8 cellular contexts compared by ENCODE assay signal in the genomic region with DNA sequence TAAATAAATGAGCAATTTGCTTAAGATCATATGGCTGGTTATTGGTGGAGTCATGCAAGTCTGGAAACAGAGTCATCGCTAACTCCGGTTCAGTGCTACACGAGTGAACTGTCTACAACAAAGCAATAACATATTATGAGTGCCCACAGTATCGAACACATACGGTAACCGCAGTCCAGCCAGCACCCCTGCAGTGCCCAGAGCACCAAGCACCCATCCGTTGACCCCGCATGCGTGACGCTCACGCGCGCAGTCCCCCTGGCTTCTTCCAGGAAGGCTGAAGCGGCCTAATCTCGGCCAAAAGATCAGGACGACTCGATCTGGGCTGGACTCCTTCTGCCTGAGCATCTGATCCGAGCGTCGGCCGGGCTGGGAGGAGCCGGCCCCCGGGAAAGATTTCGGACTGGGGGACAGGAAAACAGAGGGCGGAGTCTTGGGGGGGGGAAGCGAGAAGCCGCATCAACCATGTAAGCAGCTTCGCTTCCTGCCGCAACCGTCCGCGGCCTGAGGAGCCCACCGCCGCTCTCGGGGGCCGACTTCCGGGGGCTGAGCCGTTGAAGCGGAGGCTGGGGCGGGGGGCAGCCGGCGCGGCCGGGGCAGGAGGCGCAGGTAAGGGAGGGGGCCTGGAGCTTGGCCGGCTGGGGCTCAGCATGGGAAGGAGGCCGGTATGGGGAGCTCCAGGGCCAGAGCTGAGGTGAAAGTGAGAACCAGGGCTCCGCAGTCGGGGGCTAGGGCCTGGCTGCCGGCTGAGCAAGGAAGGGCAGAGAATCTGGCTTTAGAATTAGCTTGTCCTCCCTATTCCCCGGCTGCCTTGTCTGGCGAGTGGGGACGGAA. TPM values are rescaled to one million over a fixed set of nuclear protein-coding genes. Genes with fewer than 3 reads are reported as not detected.
DNase-seq lines count a peak whose midpoint lies in the region; ATAC-seq and TF ChIP-seq lines count a peak whose summit lies in the region.

A gene with protein sequence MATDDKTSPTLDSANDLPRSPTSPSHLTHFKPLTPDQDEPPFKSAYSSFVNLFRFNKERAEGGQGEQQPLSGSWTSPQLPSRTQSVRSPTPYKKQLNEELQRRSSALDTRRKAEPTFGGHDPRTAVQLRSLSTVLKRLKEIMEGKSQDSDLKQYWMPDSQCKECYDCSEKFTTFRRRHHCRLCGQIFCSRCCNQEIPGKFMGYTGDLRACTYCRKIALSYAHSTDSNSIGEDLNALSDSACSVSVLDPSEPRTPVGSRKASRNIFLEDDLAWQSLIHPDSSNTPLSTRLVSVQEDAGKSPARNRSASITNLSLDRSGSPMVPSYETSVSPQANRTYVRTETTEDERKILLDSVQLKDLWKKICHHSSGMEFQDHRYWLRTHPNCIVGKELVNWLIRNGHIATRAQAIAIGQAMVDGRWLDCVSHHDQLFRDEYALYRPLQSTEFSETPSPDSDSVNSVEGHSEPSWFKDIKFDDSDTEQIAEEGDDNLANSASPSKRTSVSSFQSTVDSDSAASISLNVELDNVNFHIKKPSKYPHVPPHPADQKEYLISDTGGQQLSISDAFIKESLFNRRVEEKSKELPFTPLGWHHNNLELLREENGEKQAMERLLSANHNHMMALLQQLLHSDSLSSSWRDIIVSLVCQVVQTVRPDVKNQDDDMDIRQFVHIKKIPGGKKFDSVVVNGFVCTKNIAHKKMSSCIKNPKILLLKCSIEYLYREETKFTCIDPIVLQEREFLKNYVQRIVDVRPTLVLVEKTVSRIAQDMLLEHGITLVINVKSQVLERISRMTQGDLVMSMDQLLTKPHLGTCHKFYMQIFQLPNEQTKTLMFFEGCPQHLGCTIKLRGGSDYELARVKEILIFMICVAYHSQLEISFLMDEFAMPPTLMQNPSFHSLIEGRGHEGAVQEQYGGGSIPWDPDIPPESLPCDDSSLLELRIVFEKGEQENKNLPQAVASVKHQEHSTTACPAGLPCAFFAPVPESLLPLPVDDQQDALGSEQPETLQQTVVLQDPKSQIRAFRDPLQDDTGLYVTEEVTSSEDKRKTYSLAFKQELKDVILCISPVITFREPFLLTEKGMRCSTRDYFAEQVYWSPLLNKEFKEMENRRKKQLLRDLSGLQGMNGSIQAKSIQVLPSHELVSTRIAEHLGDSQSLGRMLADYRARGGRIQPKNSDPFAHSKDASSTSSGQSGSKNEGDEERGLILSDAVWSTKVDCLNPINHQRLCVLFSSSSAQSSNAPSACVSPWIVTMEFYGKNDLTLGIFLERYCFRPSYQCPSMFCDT (N-terminal part only) (plus strand): TSS at position 449 of the 834 bp plus-strand sequence. CDS start 5,265 bp downstream, outside the sequence.

- TF ChIP-seq CTCF in left ventricle myocardium inferior (IDR thresholded peaks at IDR 0.05; ENCODE audit: borderline replicate concordance) (peak; percentile 7), progenitor cell of endocrine pancreas (IDR thresholded peaks at IDR 0.05; ENCODE audit: unreplicated experiment) (no peak)

- no peaks in the 10 kb centered on the region for H3K27me3 ChIP-seq in left ventricle myocardium inferior (ENCODE audit: low read depth)

- H3K27me3 Mint-ChIP-seq in progenitor cell of endocrine pancreas = no peaks in the 10 kb centered on the region

- peak within 1 kb of the TSS; percentile 96 for H3K4me3 ChIP-seq in left ventricle myocardium inferior

- intact Hi-C loops in left ventricle myocardium inferior (cut with micrococcal nuclease) = no loop called here

- H3K9me3 Mint-ChIP-seq in progenitor cell of endocrine pancreas (ENCODE audit: low read depth) = peaks cover 8% of the 10 kb centered on the region

- H3K9me3 ChIP-seq in left ventricle myocardium inferior (replicated peaks) = no peaks in the 10 kb centered on the region

- H3K27ac Mint-ChIP-seq in progenitor cell of endocrine pancreas = peak within 1 kb of the TSS; percentile 98

- DNase-seq in NCI-H187 (lab: John Stamatoyannopoulos, UW) = peak; percentile 40 to 82
- DNase-seq in T-helper 2 cell = peak; percentile 64 to 98 (median 79)
- DNase-seq in left ventricle myocardium inferior = peak; percentile 96
- DNase-seq in progenitor cell of endocrine pancreas (ENCODE audit: low spot score, unreplicated experiment) = peak; percentile 85
- DNase-seq in ureter (ENCODE audit: low spot score) = peak; percentile 96

- ATAC-seq in GM18498 (IDR thresholded peaks at IDR 0.05; ENCODE audit: unreplicated experiment) (peak; percentile 88), HG02938 (IDR thresholded peaks at IDR 0.05; ENCODE audit: unreplicated experiment) (peak; percentile 81)

- no peaks in the 10 kb centered on the region for H3K36me3 ChIP-seq in left ventricle myocardium inferior

- H3K4me1 Mint-ChIP-seq in progenitor cell of endocrine pancreas (ENCODE audit: low read depth) = peaks cover 24% of the 10 kb centered on the region

- peaks cover 2% of the 10 kb centered on the region for H3K36me3 Mint-ChIP-seq in progenitor cell of endocrine pancreas (ENCODE audit: insufficient read depth)

- peak within 1 kb of the TSS; percentile 94 for H3K4me3 Mint-ChIP-seq in progenitor cell of endocrine pancreas (ENCODE audit: low read depth)

- peak within 1 kb of the TSS; percentile 92 for H3K27ac ChIP-seq in angular gyrus (ENCODE audit: low read depth, low read length)
- H3K27ac ChIP-seq in left ventricle myocardium inferior (replicated peaks) = peak within 1 kb of the TSS; percentile 97

- H3K4me1 ChIP-seq in left ventricle myocardium inferior = peaks cover 48% of the 10 kb centered on the region

RNA-seq across cellular contexts. Expression of the gene that starts here (rescaled TPM):
- total RNA-seq in left ventricle myocardium inferior (13.9 TPM), progenitor cell of endocrine pancreas (37.4 and 38.4 TPM in 2 replicates), ureter (34.4 TPM)

Comparison
In these comparisons a context has a peak if more than half of its experiments do, and no peak if none do; other contexts are left out.
1. Peak in every context shown above with its lines: DNase-seq, ATAC-seq, H3K4me3 ChIP-seq and H3K27ac ChIP-seq.